ENCODE assay signal across 16 cellular contexts in genomic region chr22:34669001-34669400, GRCh38.
DNase-seq lines count a peak whose midpoint lies in the region; ATAC-seq, FAIRE-seq and TF ChIP-seq lines count a peak whose summit lies in the region.
"Had no signal": no experiment of that assay in that cellular context is flagged by ENCODE, and none has a peak within 500 bp of the region (broad histone marks: within the 10 kb centered on the region; RNA-seq: fewer than 3 reads in every experiment).

No MANE protein-coding gene starts in this region.

- TF ChIP-seq CTCF in mammary epithelial cell (conservative IDR thresholded peaks at IDR 0.05 in 1 of 2, IDR thresholded peaks at IDR 0.05 in 1 of 2; ENCODE audit: extremely low read depth in 1 of 2, insufficient read depth in 1 of 2, low read depth in 1 of 2, low read length in 2 of 2) (no peak), MCF 10A (IDR thresholded peaks at IDR 0.05; ENCODE audit: unreplicated experiment) (no peak), right lobe of liver (IDR thresholded peaks at IDR 0.05) (no peak)

- dilution Hi-C loops in mammary epithelial cell (cut with HindIII; ENCODE audit: low sequenced_read_pairs), result no loop called here

- FAIRE-seq in urothelium cell line (lab: Jason Lieb, UNC), result no peak

- no peak overlapping the region for H3K4me3 Mint-ChIP-seq in MCF 10A (ENCODE audit: unreplicated experiment)

- DNase-seq in mammary epithelial cell, result peak; percentile 65
- DNase-seq in MCF 10A (ENCODE audit: unreplicated experiment), result no peak
- peak; percentile 70 for DNase-seq in RPMI7951 (ENCODE audit: low read depth)
- DNase-seq in inferior parietal cortex (ENCODE audit: extremely low spot score), result peak; percentile 35
- DNase-seq in urothelium cell line (ENCODE audit: low spot score), result peak; percentile 57
- DNase-seq in right lobe of liver, result no peak
- no peak for DNase-seq in NCI-H1092 treated with DMSO at 0.1 percent for 48 hours (lab: John Stamatoyannopoulos, UW)
- no peak for DNase-seq in amniotic stem cell (lab: John Stamatoyannopoulos, UW)
- DNase-seq: NCI-H1417, NCI-H187 treated with DMSO at 0.1 percent for 48 hours, NCI-H69 had no signal

- H3K27ac ChIP-seq in mammary epithelial cell (ENCODE audit: insufficient read depth, low read depth, low read length) (no peak overlapping the region), right lobe of liver (no peak overlapping the region)
- H3K27ac ChIP-seq: 22Rv1, C4-2B, HL-60, SJSA1 had no signal

- BruUV-seq in mammary epithelial cell (replicated peaks; lab: Mats Ljungman, UMichigan) (no TSS peak), MCF 10A (replicated peaks; lab: Mats Ljungman, UMichigan) (no TSS peak)

- no peaks in the 10 kb centered on the region for H3K27me3 Mint-ChIP-seq in MCF 10A (ENCODE audit: insufficient read depth, unreplicated experiment)

- H2AFZ ChIP-seq in mammary epithelial cell (ENCODE audit: low read depth, low read length), result no peak overlapping the region

- H3K4me3 ChIP-seq in mammary epithelial cell (replicated peaks in 1 of 3; ENCODE audit: insufficient read depth in 1 of 3, low read depth in 2 of 3, low read length in 3 of 3) (no peak overlapping the region), right lobe of liver (no peak overlapping the region)
- H3K4me3 ChIP-seq: SJSA1 had no signal

- H3K4me1 ChIP-seq in mammary epithelial cell (ENCODE audit: insufficient read depth, low read length), result no peaks in the 10 kb centered on the region
- no peaks in the 10 kb centered on the region for H3K4me1 ChIP-seq in right lobe of liver
- H3K4me1 ChIP-seq: SJSA1 had no signal

- H3K27me3 ChIP-seq in mammary epithelial cell (ENCODE audit: insufficient read depth, low read length), result no peaks in the 10 kb centered on the region
- H3K27me3 ChIP-seq in right lobe of liver, result no peaks in the 10 kb centered on the region
- H3K27me3 ChIP-seq: SJSA1 had no signal

- H3K9ac ChIP-seq in mammary epithelial cell (ENCODE audit: insufficient read depth, low read length), result no peak overlapping the region

- in situ Hi-C loops in mammary epithelial cell (cut with MboI; ENCODE audit: low sequenced_read_pairs in 2 of 2), result loop anchor here in 1 of 2 donors (25.0 kb wide), 1 partner anchor 107 kb away; no protein-coding TSS in a partner anchor

- H3K79me2 ChIP-seq in mammary epithelial cell (ENCODE audit: insufficient read depth, low read length), result no peaks in the 10 kb centered on the region

- no peak for ATAC-seq in right lobe of liver
- ATAC-seq: HCT116 had no signal

- POLR2A ChIA-PET in MCF 10A (lab: Yijun Ruan, JAX), result no interaction called here

- H3K36me3 ChIP-seq in mammary epithelial cell (ENCODE audit: insufficient read depth, low read length) (no peaks in the 10 kb centered on the region), right lobe of liver (no peaks in the 10 kb centered on the region)
- H3K36me3 ChIP-seq: SJSA1 had no signal

- no peaks in the 10 kb centered on the region for H3K4me1 Mint-ChIP-seq in MCF 10A (ENCODE audit: insufficient read depth, unreplicated experiment)

- intact Hi-C loops in mammary epithelial cell (cut with micrococcal nuclease), result no loop called here
- intact Hi-C loops in MCF 10A (cut with micrococcal nuclease), result no loop called here
- intact Hi-C loops in right lobe of liver (cut with DNase I), result no loop called here

- CTCF ChIA-PET in mammary epithelial cell (lab: Charles Lee; ENCODE audit: low non-redundant PET), result no interaction called here
- CTCF ChIA-PET in MCF 10A (lab: Yijun Ruan, JAX), result no interaction called here

- peaks cover 62% of the 10 kb centered on the region for H3K9me3 Mint-ChIP-seq in MCF 10A (ENCODE audit: unreplicated experiment)

- 40% methylated on average over 1 of the region's 1 CpG for WGBS in mammary epithelial cell (ENCODE audit: low coverage, missing lambda C conversion rate)
- 90% methylated on average over 1 of the region's 1 CpG for WGBS in right lobe of liver (ENCODE audit: insufficient coverage, low coverage, low lambda C conversion rate, missing lambda C conversion rate)

- no peak overlapping the region for H3K4me2 ChIP-seq in mammary epithelial cell (ENCODE audit: insufficient read depth, low read depth, low read length)

- H3K27ac Mint-ChIP-seq in MCF 10A (ENCODE audit: low read depth, unreplicated experiment), result no peak overlapping the region

- peaks cover 15% of the 10 kb centered on the region for H3K9me3 ChIP-seq in mammary epithelial cell (replicated peaks; ENCODE audit: insufficient read depth, low read length)
- no peaks in the 10 kb centered on the region for H3K9me3 ChIP-seq in right lobe of liver
- H3K9me3 ChIP-seq: SJSA1 had no signal

- H4K20me1 ChIP-seq in mammary epithelial cell (ENCODE audit: insufficient read depth, low read length), result no peaks in the 10 kb centered on the region

- H3K36me3 Mint-ChIP-seq in MCF 10A (ENCODE audit: insufficient read depth, unreplicated experiment), result no peaks in the 10 kb centered on the region

- no peak for TF ChIP-seq POLR2A in right lobe of liver (IDR thresholded peaks at IDR 0.05)

Comparison
In these comparisons a context has a peak if more than half of its experiments do, and no peak if none do; other contexts are left out.
1. DNase-seq: peak in mammary epithelial cell (single experiment), RPMI7951 (single experiment), inferior parietal cortex (single experiment) and urothelium cell line (single experiment); none in MCF 10A (single experiment), right lobe of liver (0 of 3), NCI-H1092 treated with DMSO at 0.1 percent for 48 hours (single experiment) and amniotic stem cell (single experiment).